Comparison of ENCODE assay signal across 20 cellular contexts in the genomic region with DNA sequence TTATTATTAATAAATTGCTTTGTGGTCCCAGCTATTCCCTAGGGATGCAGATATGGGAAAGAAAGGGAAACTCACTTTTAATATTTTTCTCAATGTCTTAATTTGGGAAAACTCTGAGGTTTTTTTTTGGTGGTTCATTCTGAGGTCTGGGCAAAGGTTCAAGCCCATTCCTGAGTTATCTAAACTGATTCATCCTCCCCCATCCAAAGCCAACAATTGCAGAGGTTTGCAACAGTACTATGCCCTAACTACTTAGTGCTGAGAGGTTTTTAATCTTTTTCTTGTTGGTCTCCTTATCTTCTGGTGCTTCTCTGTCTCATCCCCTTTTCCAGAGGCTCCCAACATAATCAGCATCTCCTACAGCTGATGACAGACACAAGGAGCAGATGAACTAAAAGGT.
A peak's percentile ranks its signal among the peaks of the same experiment; 100 is the strongest.
DNase-seq lines count a peak whose midpoint lies in the region; ATAC-seq and TF ChIP-seq lines count a peak whose summit lies in the region.
"Had no signal": no experiment of that assay in that cellular context is flagged by ENCODE, and none has a peak within 500 bp of the region (broad histone marks: within the 10 kb centered on the region; RNA-seq: fewer than 3 reads in every experiment).

No MANE protein-coding gene starts in this region.

- H4K20me1 ChIP-seq in PC-3 (ENCODE audit: low read length) (no peaks in the 10 kb centered on the region), fibroblast of lung (ENCODE audit: control insufficient read depth, extremely low read depth, insufficient read depth, low read length) (no peaks in the 10 kb centered on the region), Karpas-422 (ENCODE audit: insufficient read depth, low read depth, low read length) (no peaks in the 10 kb centered on the region)

- no peaks in the 10 kb centered on the region for H3F3A ChIP-seq in PC-3 (ENCODE audit: low read length, unreplicated experiment)

- H3K9me2 ChIP-seq in PC-3 (replicated peaks; ENCODE audit: low read length): no peaks in the 10 kb centered on the region
- H3K9me2 ChIP-seq in Karpas-422 (replicated peaks; ENCODE audit: insufficient read depth, low read length): no peaks in the 10 kb centered on the region

- peak; percentile 45 for DNase-seq in AG08396 (ENCODE audit: low spot score)
- peak; percentile 38 for DNase-seq in PC-3
- DNase-seq in fibroblast of lung (ENCODE audit: low read depth in 2 of 2): peak; percentile 93 to 95
- DNase-seq in lung (ENCODE audit: low spot score): no peak
- no peak for DNase-seq in activated CD4-positive, alpha-beta T cell treated with anti-CD3 and anti-CD28 coated beads for 4 hours
- no peak for DNase-seq in activated CD4-positive, alpha-beta T cell treated with anti-CD3 and anti-CD28 coated beads, Interleukin-2, amount 10 ng/mL, durations not matched to agents 24 days and 14 days
- DNase-seq in Karpas-422: no peak
- no peak for DNase-seq in DMS153 treated with DMSO at 0.1 percent for 48 hours (lab: John Stamatoyannopoulos, UW; ENCODE audit: unreplicated experiment)
- DNase-seq: activated CD4-positive, alpha-beta T cell treated with anti-CD3 and anti-CD28 coated beads for 1 hour; BE2C; erythroblast; KG1; NCI-H1694 treated with DMSO at 0.1 percent for 48 hours; NCI-H524; nucleus accumbens; Peyer's patch; stimulated activated naive CD8-positive, alpha-beta T cell treated with anti-CD3 and anti-CD28 coated beads, Interleukin-15, amount 100 ng/mL, for 72 hours had no signal

- CTCF ChIA-PET in PC-3 (lab: Charles Lee): no interaction called here

- intact Hi-C loops in PC-3 (cut with micrococcal nuclease): no loop called here
- intact Hi-C loops in activated CD4-positive, alpha-beta T cell treated with anti-CD3 and anti-CD28 coated beads, Interleukin-2, amount 10 ng/mL, durations not matched to agents 24 days and 14 days (cut with micrococcal nuclease): no loop called here

- H3K79me2 ChIP-seq in PC-3 (ENCODE audit: low read length) (no peaks in the 10 kb centered on the region), fibroblast of lung (ENCODE audit: control insufficient read depth, insufficient read depth, low read length) (no peaks in the 10 kb centered on the region), Karpas-422 (ENCODE audit: low read length) (no peaks in the 10 kb centered on the region)

- ATAC-seq in PC-3: no peak
- peak; percentile 36 for ATAC-seq in lung (ENCODE audit: insufficient read depth, low FRiP score)
- ATAC-seq: stimulated activated naive CD8-positive, alpha-beta T cell treated with anti-CD3 and anti-CD28 coated beads, Interleukin-15, amount 100 ng/mL, for 72 hours had no signal

- H3K4me3 ChIP-seq in PC-3 (ENCODE audit: low read length) (no peak overlapping the region), fibroblast of lung (replicated peaks in 1 of 4; ENCODE audit: control extremely low read depth in 1 of 4, insufficient read depth in 1 of 4, low read depth in 3 of 4, low read length in 4 of 4) (no peak overlapping the region), lung (no peak overlapping the region), Karpas-422 (ENCODE audit: low read length) (no peak overlapping the region)
- H3K4me3 ChIP-seq: Peyer's patch, skin epidermis had no signal

- H3K4me2 ChIP-seq in PC-3 (ENCODE audit: low read length) (no peak overlapping the region), fibroblast of lung (ENCODE audit: extremely low read depth, insufficient read depth, low read length) (no peak overlapping the region), Karpas-422 (ENCODE audit: low read depth, low read length, poor library complexity, severe bottlenecking) (no peak overlapping the region)

- H3K4me1 Mint-ChIP-seq in activated CD4-positive, alpha-beta T cell treated with anti-CD3 and anti-CD28 coated beads, Interleukin-2, amount 10 ng/mL, durations not matched to agents 24 days and 14 days: no peaks in the 10 kb centered on the region
- H3K4me1 Mint-ChIP-seq: stimulated activated naive CD8-positive, alpha-beta T cell treated with anti-CD3 and anti-CD28 coated beads, Interleukin-15, amount 100 ng/mL, for 72 hours had no signal

- BruUV-seq in PC-3 (replicated peaks; lab: Mats Ljungman, UMichigan): no TSS peak

- H3K9me3 ChIP-seq in PC-3 (ENCODE audit: low read length) (no peaks in the 10 kb centered on the region), fibroblast of lung (ENCODE audit: control insufficient read depth, insufficient read depth, low read depth, low read length) (no peaks in the 10 kb centered on the region), lung (ENCODE audit: control insufficient read depth in 2 of 2, insufficient read depth in 1 of 2, low read length in 1 of 2) (no peaks in the 10 kb centered on the region), Karpas-422 (ENCODE audit: low read length) (no peaks in the 10 kb centered on the region)
- H3K9me3 ChIP-seq: BE2C, Peyer's patch had no signal

- no peak overlapping the region for H3K9ac ChIP-seq in PC-3 (ENCODE audit: low read length)
- no peak overlapping the region for H3K9ac ChIP-seq in fibroblast of lung (ENCODE audit: insufficient read depth, low read length)
- H3K9ac ChIP-seq in Karpas-422 (ENCODE audit: low read length): no peak overlapping the region

- no peaks in the 10 kb centered on the region for H3K27me3 Mint-ChIP-seq in activated CD4-positive, alpha-beta T cell treated with anti-CD3 and anti-CD28 coated beads, Interleukin-2, amount 10 ng/mL, durations not matched to agents 24 days and 14 days
- H3K27me3 Mint-ChIP-seq: dendritic cell treated with granulocyte-macrophage colony-stimulating factor and Interleukin-4, amounts not matched to agents 40 ng/mL and 50 ng/mL, for 4 days; stimulated activated naive CD8-positive, alpha-beta T cell treated with anti-CD3 and anti-CD28 coated beads, Interleukin-15, amount 100 ng/mL, for 72 hours had no signal

- H3K36me3 ChIP-seq in PC-3 (ENCODE audit: low read depth, low read length) (no peaks in the 10 kb centered on the region), fibroblast of lung (ENCODE audit: control insufficient read depth, insufficient read depth, low read length) (no peaks in the 10 kb centered on the region), lung (ENCODE audit: control insufficient read depth in 2 of 2, insufficient read depth in 2 of 2, low read length in 2 of 2) (no peaks in the 10 kb centered on the region), Karpas-422 (ENCODE audit: insufficient read depth, low read length) (no peaks in the 10 kb centered on the region)
- H3K36me3 ChIP-seq: BE2C, Peyer's patch had no signal

- H3K36me3 Mint-ChIP-seq in activated CD4-positive, alpha-beta T cell treated with anti-CD3 and anti-CD28 coated beads, Interleukin-2, amount 10 ng/mL, durations not matched to agents 24 days and 14 days (ENCODE audit: low read depth): no peaks in the 10 kb centered on the region
- H3K36me3 Mint-ChIP-seq: activated naive CD8-positive, alpha-beta T cell had no signal

- H3K27me3 ChIP-seq in PC-3 (ENCODE audit: low read length) (no peaks in the 10 kb centered on the region), fibroblast of lung (ENCODE audit: control insufficient read depth, insufficient read depth, low read length) (no peaks in the 10 kb centered on the region), lung (ENCODE audit: control insufficient read depth, insufficient read depth) (no peaks in the 10 kb centered on the region), Karpas-422 (ENCODE audit: low read length) (no peaks in the 10 kb centered on the region)
- H3K27me3 ChIP-seq: BE2C, Peyer's patch had no signal

- H3K9me3 Mint-ChIP-seq in activated CD4-positive, alpha-beta T cell treated with anti-CD3 and anti-CD28 coated beads, Interleukin-2, amount 10 ng/mL, durations not matched to agents 24 days and 14 days: no peaks in the 10 kb centered on the region
- H3K9me3 Mint-ChIP-seq: stimulated activated naive CD8-positive, alpha-beta T cell treated with anti-CD3 and anti-CD28 coated beads, Interleukin-15, amount 100 ng/mL, for 72 hours had no signal

- no peak for TF ChIP-seq CTCF in PC-3 (conservative IDR thresholded peaks at IDR 0.05; ENCODE audit: low read depth, low read length)
- no peak for TF ChIP-seq CTCF in fibroblast of lung (conservative IDR thresholded peaks at IDR 0.05 in 1 of 2, IDR thresholded peaks at IDR 0.05 in 1 of 2; ENCODE audit: low read depth in 1 of 2, low read length in 2 of 2)
- TF ChIP-seq CTCF in lung (IDR thresholded peaks at IDR 0.05; ENCODE audit: control extremely low read depth, extremely low read depth): no peak

- H3K4me1 ChIP-seq in PC-3 (ENCODE audit: insufficient read depth, low read length) (no peaks in the 10 kb centered on the region; the same call in 1 of the 2 replicates), fibroblast of lung (ENCODE audit: control insufficient read depth, extremely low read depth, insufficient read depth, low read length) (no peaks in the 10 kb centered on the region), lung (ENCODE audit: control insufficient read depth in 2 of 2, insufficient read depth in 2 of 2, low read length in 2 of 2) (peaks cover 0 to 12% of the 10 kb centered on the region in 2 donors), Karpas-422 (ENCODE audit: low read length) (no peaks in the 10 kb centered on the region)
- H3K4me1 ChIP-seq: BE2C, Peyer's patch had no signal

- no peak overlapping the region for H2AFZ ChIP-seq in PC-3 (ENCODE audit: low read length)
- no peak overlapping the region for H2AFZ ChIP-seq in fibroblast of lung (ENCODE audit: low read length)
- H2AFZ ChIP-seq in Karpas-422 (ENCODE audit: low read length): no peak overlapping the region

- POLR2A ChIA-PET in PC-3 (lab: Charles Lee; ENCODE audit: unreplicated experiment): interaction anchor here (0.8 kb wide), 1 partner anchor 238 kb away, joined by 3 read pairs; no protein-coding TSS in a partner anchor

- H3K4me3 Mint-ChIP-seq in activated CD4-positive, alpha-beta T cell treated with anti-CD3 and anti-CD28 coated beads, Interleukin-2, amount 10 ng/mL, durations not matched to agents 24 days and 14 days: no peak overlapping the region
- H3K4me3 Mint-ChIP-seq: activated naive CD8-positive, alpha-beta T cell; dendritic cell treated with granulocyte-macrophage colony-stimulating factor and Interleukin-4, amounts not matched to agents 40 ng/mL and 50 ng/mL, for 4 days; stimulated activated naive CD8-positive, alpha-beta T cell treated with anti-CD3 and anti-CD28 coated beads, Interleukin-15, amount 100 ng/mL, for 72 hours had no signal

- no peak overlapping the region for H3K27ac ChIP-seq in PC-3 (ENCODE audit: low read length)
- no peak overlapping the region for H3K27ac ChIP-seq in fibroblast of lung (ENCODE audit: insufficient read depth, low read length)
- H3K27ac ChIP-seq in lung (ENCODE audit: low read depth in 1 of 2, low read length in 1 of 2): peak overlapping the region in 1 of 2 donors; percentile 1
- H3K27ac ChIP-seq in Karpas-422 (ENCODE audit: low read length): no peak overlapping the region
- H3K27ac ChIP-seq: Peyer's patch, skin epidermis had no signal

- H3K27ac Mint-ChIP-seq in activated CD4-positive, alpha-beta T cell treated with anti-CD3 and anti-CD28 coated beads, Interleukin-2, amount 10 ng/mL, durations not matched to agents 24 days and 14 days: no peak overlapping the region
- H3K27ac Mint-ChIP-seq: activated naive CD8-positive, alpha-beta T cell; dendritic cell treated with granulocyte-macrophage colony-stimulating factor and Interleukin-4, amounts not matched to agents 40 ng/mL and 50 ng/mL, for 4 days; stimulated activated naive CD8-positive, alpha-beta T cell treated with anti-CD3 and anti-CD28 coated beads, Interleukin-15, amount 100 ng/mL, for 72 hours had no signal

Comparison
In these comparisons a context has a peak if more than half of its experiments do, and no peak if none do; other contexts are left out.
1. DNase-seq: peak in AG08396 (single experiment), PC-3 (single experiment) and fibroblast of lung (2 of 2); none in lung (single experiment), activated CD4-positive, alpha-beta T cell treated with anti-CD3 and anti-CD28 coated beads for 4 hours (0 of 2), activated CD4-positive, alpha-beta T cell treated with anti-CD3 and anti-CD28 coated beads, Interleukin-2, amount 10 ng/mL, durations not matched to agents 24 days and 14 days (single experiment), Karpas-422 (single experiment) and DMS153 treated with DMSO at 0.1 percent for 48 hours (single experiment).